Comparison of ENCODE assay signal across 8 cellular contexts in the genomic region with DNA sequence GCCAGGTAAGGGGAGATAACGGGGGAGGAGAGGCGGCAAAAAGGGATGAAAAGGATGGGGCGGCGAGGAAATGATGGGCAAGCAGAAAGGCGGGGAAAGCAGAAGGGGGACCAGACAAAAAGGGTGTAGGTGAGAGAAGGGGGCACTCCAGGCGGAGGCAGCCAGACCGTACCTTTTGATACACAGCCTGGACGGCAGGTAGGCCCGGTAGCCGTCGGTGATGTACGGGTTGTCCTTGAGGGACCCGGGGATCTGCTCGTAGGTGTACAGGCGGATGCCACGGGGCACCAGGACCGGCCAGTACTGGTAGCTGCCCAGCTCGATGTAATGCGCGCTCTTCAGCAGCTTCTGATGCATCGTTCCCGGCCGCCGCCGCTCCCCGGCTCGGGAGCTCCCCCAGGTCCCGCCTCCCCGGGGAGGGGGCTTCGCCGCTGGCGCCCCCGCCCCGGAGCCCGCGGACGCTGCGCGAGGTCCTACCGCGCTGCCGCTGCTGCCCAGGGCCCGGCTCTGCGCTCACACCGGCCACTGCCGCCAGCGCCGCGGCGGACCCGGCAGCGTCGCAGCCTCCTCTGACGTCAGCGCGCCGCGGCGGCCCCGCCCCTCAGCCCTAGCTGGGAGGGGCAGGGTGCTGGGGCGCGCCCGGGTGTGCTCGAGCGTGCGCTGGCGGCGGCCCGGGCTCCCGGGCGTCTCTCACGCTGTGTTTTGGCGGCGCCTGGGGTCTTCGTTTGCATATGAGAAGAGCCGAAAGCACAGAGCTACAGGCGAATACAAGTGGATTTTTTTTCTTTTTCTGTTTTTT. TPM values are rescaled to one million over a fixed set of nuclear protein-coding genes. Genes with fewer than 3 reads are reported as not detected.
DNase-seq lines count a peak whose midpoint lies in the region; ATAC-seq and TF ChIP-seq lines count a peak whose summit lies in the region.

A gene with protein sequence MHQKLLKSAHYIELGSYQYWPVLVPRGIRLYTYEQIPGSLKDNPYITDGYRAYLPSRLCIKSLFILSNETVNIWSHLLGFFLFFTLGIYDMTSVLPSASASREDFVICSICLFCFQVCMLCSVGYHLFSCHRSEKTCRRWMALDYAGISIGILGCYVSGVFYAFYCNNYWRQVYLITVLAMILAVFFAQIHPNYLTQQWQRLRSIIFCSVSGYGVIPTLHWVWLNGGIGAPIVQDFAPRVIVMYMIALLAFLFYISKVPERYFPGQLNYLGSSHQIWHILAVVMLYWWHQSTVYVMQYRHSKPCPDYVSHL (minus strand): TSS at position 571 of the 799 bp plus-strand sequence. CDS start 214 bp downstream, at position 357.

- H3K9me3 ChIP-seq in DND-41 (ENCODE audit: insufficient read depth, low read length, severe bottlenecking) = no peaks in the 10 kb centered on the region
- no peaks in the 10 kb centered on the region for H3K9me3 ChIP-seq in Peyer's patch
- no peaks in the 10 kb centered on the region for H3K9me3 ChIP-seq in fibroblast of lung (ENCODE audit: control insufficient read depth, insufficient read depth, low read depth, low read length)

- in situ Hi-C loops in KBM-7 (cut with MboI; ENCODE audit: low pct_unique_long_range_greater_than_20kb, low sequenced_read_pairs) = no loop called here

- H3K27ac ChIP-seq in DND-41 (ENCODE audit: low read length) (peak within 1 kb of the TSS; percentile 71), Peyer's patch (peak within 1 kb of the TSS; percentile 76 to 85 (median 78)), fibroblast of lung (ENCODE audit: insufficient read depth, low read length) (peak within 1 kb of the TSS; percentile 70)

- TF ChIP-seq CTCF in DND-41 (IDR thresholded peaks at IDR 0.05; ENCODE audit: borderline replicate concordance, extremely low read depth, low read length, poor library complexity, severe bottlenecking) (no peak), Peyer's patch (IDR thresholded peaks at IDR 0.05) (peak in 1 of 6 experiments; percentile 22), fibroblast of lung (conservative IDR thresholded peaks at IDR 0.05 in 1 of 2, IDR thresholded peaks at IDR 0.05 in 1 of 2; ENCODE audit: low read depth in 1 of 2, low read length in 2 of 2) (no peak)

- DNase-seq in DND-41 = peak; percentile 85
- DNase-seq in KBM-7 = peak; percentile 87
- DNase-seq in Peyer's patch = peak; percentile 83 to 93 (median 92)
- peak; percentile 76 for DNase-seq in activated T-helper 1 cell treated with Interleukin-2 at 50 U/mL for 16 hours (ENCODE audit: low read depth)
- peak; percentile 76 to 78 for DNase-seq in fibroblast of lung (ENCODE audit: low read depth in 2 of 2)
- DNase-seq in naive thymus-derived CD8-positive, alpha-beta T cell = peak; percentile 71 to 89 (median 82)
- DNase-seq in stimulated activated naive CD4-positive, alpha-beta T cell (lab: John Stamatoyannopoulos, UW) = peak; percentile 67 to 85 (median 76)

- peaks cover 0 to 8% (median 0%) of the 10 kb centered on the region in 3 donors for H3K36me3 Mint-ChIP-seq in naive thymus-derived CD8-positive, alpha-beta T cell

- peaks cover 0 to 13% (median 7%) of the 10 kb centered on the region in 5 donors for H3K27me3 Mint-ChIP-seq in naive thymus-derived CD8-positive, alpha-beta T cell

- H3K79me2 ChIP-seq in DND-41 (ENCODE audit: insufficient read depth, low read length) (peaks cover 29% of the 10 kb centered on the region), fibroblast of lung (ENCODE audit: control insufficient read depth, insufficient read depth, low read length) (no peaks in the 10 kb centered on the region)

- H3K4me1 ChIP-seq in DND-41 (ENCODE audit: insufficient read depth, low read length) (peaks cover 46% of the 10 kb centered on the region), Peyer's patch (peaks cover 0 to 15% (median 2%) of the 10 kb centered on the region in 4 donors), fibroblast of lung (ENCODE audit: control insufficient read depth, extremely low read depth, insufficient read depth, low read length) (no peaks in the 10 kb centered on the region)

- H3K4me1 Mint-ChIP-seq in naive thymus-derived CD8-positive, alpha-beta T cell = peaks cover 16 to 46% (median 37%) of the 10 kb centered on the region in 4 donors

- H3K9ac ChIP-seq in DND-41 (ENCODE audit: low read depth, low read length) (peak within 1 kb of the TSS; percentile 76), fibroblast of lung (ENCODE audit: insufficient read depth, low read length) (peak within 1 kb of the TSS; percentile 81)

- peak within 1 kb of the TSS; percentile 91 to 100 (median 97) for H3K4me3 Mint-ChIP-seq in naive thymus-derived CD8-positive, alpha-beta T cell

- peak; percentile 64 to 92 for TF ChIP-seq POLR2A in Peyer's patch (IDR thresholded peaks at IDR 0.05)

- H3K27ac Mint-ChIP-seq in naive thymus-derived CD8-positive, alpha-beta T cell = peak within 1 kb of the TSS; percentile 78 to 98 (median 93)

- peak within 1 kb of the TSS; percentile 98 for H2AFZ ChIP-seq in DND-41 (ENCODE audit: low read depth, low read length)
- H2AFZ ChIP-seq in fibroblast of lung (ENCODE audit: low read length) = peak within 1 kb of the TSS; percentile 97

- H3K4me2 ChIP-seq in DND-41 (ENCODE audit: insufficient read depth, low read length) (peak within 1 kb of the TSS; percentile 87), fibroblast of lung (ENCODE audit: extremely low read depth, insufficient read depth, low read length) (peak within 1 kb of the TSS; percentile 84)

- no peaks in the 10 kb centered on the region for H3K27me3 ChIP-seq in DND-41 (ENCODE audit: insufficient read depth, low read length, poor library complexity)
- H3K27me3 ChIP-seq in Peyer's patch = no peaks in the 10 kb centered on the region
- H3K27me3 ChIP-seq in fibroblast of lung (ENCODE audit: control insufficient read depth, insufficient read depth, low read length) = no peaks in the 10 kb centered on the region

- H3K36me3 ChIP-seq in DND-41 (ENCODE audit: insufficient read depth, low read length) (peaks cover 8% of the 10 kb centered on the region), Peyer's patch (no peaks in the 10 kb centered on the region), fibroblast of lung (ENCODE audit: control insufficient read depth, insufficient read depth, low read length) (no peaks in the 10 kb centered on the region)

- POLR2A ChIA-PET in naive thymus-derived CD8-positive, alpha-beta T cell (lab: Charles Lee) = interaction anchor here (0.6 to 1.2 kb wide), 5 partner anchors 13 to 1214 kb away, joined by 3 to 7 read pairs (median 5); a partner anchor contains a TSS

- H3K4me3 ChIP-seq in DND-41 (ENCODE audit: low read depth in 1 of 2, low read length in 2 of 2) (peak within 1 kb of the TSS; percentile 54 to 99), Peyer's patch (peak within 1 kb of the TSS; percentile 84 to 98 (median 92)), fibroblast of lung (replicated peaks in 1 of 4; ENCODE audit: control extremely low read depth in 1 of 4, insufficient read depth in 1 of 4, low read depth in 3 of 4, low read length in 4 of 4) (peak within 1 kb of the TSS; percentile 66 to 94 (median 83))

- ATAC-seq in DND-41 (ENCODE audit: insufficient read depth, low read depth) (peak; percentile 94), GM21723 (IDR thresholded peaks at IDR 0.05; ENCODE audit: unreplicated experiment) (peak; percentile 99)
- peak; percentile 95 for ATAC-seq in naive thymus-derived CD8-positive, alpha-beta T cell

- H4K20me1 ChIP-seq in DND-41 (ENCODE audit: insufficient read depth, low read length) (no peaks in the 10 kb centered on the region), fibroblast of lung (ENCODE audit: control insufficient read depth, extremely low read depth, insufficient read depth, low read length) (no peaks in the 10 kb centered on the region)

- H3K9me3 Mint-ChIP-seq in naive thymus-derived CD8-positive, alpha-beta T cell = no peaks in the 10 kb centered on the region

RNA-seq across cellular contexts. Expression of the gene that starts here (rescaled TPM):
- 10 to 100 TPM; 12.9 to 31.5 (median 19.7) TPM for total RNA-seq in Peyer's patch
- total RNA-seq in fibroblast of lung = 10.8 and 15.5 TPM in 2 replicates
- 29.4 and 37.6 TPM in 2 replicates for polyA plus RNA-seq in fibroblast of lung
- 11.9 and 12.6 TPM in 2 replicates for polyA plus RNA-seq in fibroblast of lung (2012)
- polyA minus RNA-seq in fibroblast of lung (ENCODE audit: low replicate concordance) = 19.3 and 39.4 TPM in 2 replicates
- total RNA-seq in naive thymus-derived CD8-positive, alpha-beta T cell = 10 to 100 TPM; 12.8 to 12.9 TPM
- 1 to 10 TPM; 3.4 to 9.1 (median 7.9) TPM for polyA plus RNA-seq in naive thymus-derived CD8-positive, alpha-beta T cell

Comparison
In these comparisons a context has a peak if more than half of its experiments do, and no peak if none do; other contexts are left out.
1. Peak in every context shown above with its lines: DNase-seq, ATAC-seq, H3K4me3 ChIP-seq and H3K27ac ChIP-seq.